Comparison of ENCODE assay signal across 1 cellular context in genomic region chr17:930258-930657, GRCh38.
A peak's percentile ranks its signal among the peaks of the same experiment; 100 is the strongest.
TF ChIP-seq lines count a peak whose summit lies in the region.

No MANE protein-coding gene starts in this region.

TF ChIP-seq in HepG2, 621 proteins besides CTCF, POLR2A, EP300 and RAD21 (continued from another document and continues in another):
- TF ChIP-seq ZNF318 (CRISPR knock-in tag; IDR thresholded peaks at IDR 0.05), result 0 out of 2 replicates have a peak, but pooled peaks have one; percentile 25
- TF ChIP-seq HNRNPH1 (optimal IDR thresholded peaks at IDR 0.05; ENCODE audit: low read depth, low read length), result no peak
- no peak for TF ChIP-seq NRL (CRISPR knock-in tag; IDR thresholded peaks at IDR 0.05; ENCODE audit: borderline replicate concordance)
- TF ChIP-seq ZBTB3 (CRISPR knock-in tag; IDR thresholded peaks at IDR 0.05; ENCODE audit: borderline replicate concordance, low read depth), result peak; percentile 43; the same call in 1 of the 2 replicates
- TF ChIP-seq, protein P1, sequence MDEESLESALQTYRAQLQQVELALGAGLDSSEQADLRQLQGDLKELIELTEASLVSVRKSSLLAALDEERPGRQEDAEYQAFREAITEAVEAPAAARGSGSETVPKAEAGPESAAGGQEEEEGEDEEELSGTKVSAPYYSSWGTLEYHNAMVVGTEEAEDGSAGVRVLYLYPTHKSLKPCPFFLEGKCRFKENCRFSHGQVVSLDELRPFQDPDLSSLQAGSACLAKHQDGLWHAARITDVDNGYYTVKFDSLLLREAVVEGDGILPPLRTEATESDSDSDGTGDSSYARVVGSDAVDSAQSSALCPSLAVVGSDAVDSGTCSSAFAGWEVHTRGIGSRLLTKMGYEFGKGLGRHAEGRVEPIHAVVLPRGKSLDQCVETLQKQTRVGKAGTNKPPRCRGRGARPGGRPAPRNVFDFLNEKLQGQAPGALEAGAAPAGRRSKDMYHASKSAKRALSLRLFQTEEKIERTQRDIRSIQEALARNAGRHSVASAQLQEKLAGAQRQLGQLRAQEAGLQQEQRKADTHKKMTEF (CRISPR knock-in tag; IDR thresholded peaks at IDR 0.05), result peak; percentile 98
- TF ChIP-seq HNF4G (IDR thresholded peaks at IDR 0.05; ENCODE audit: borderline replicate concordance, low read depth, low read length), result peak; percentile 46; the same call in 1 of the 2 replicates
- TF ChIP-seq HNF4G (CRISPR knock-in tag; IDR thresholded peaks at IDR 0.05; ENCODE audit: borderline replicate concordance, low read depth), result no peak
- peak; percentile 62; the same call in 1 of the 3 replicates for TF ChIP-seq MXI1 (IDR thresholded peaks at IDR 0.05; ENCODE audit: borderline replicate concordance, low read depth, low read length)
- TF ChIP-seq ZNF577 (CRISPR knock-in tag; IDR thresholded peaks at IDR 0.05; ENCODE audit: borderline replicate concordance, low read depth), result no peak
- TF ChIP-seq ZNF24 (IDR thresholded peaks at IDR 0.05), result peak; percentile 58; the same call in 1 of the 2 replicates
- TF ChIP-seq JUND (CRISPR knock-in tag; IDR thresholded peaks at IDR 0.05), result peak; percentile 75; the same call in 1 of the 2 replicates
- TF ChIP-seq POLR2AphosphoS5 (IDR thresholded peaks at IDR 0.05; ENCODE audit: low read depth, low read length), result no peak
- no peak for TF ChIP-seq ZNF275 (CRISPR knock-in tag; IDR thresholded peaks at IDR 0.05; ENCODE audit: borderline replicate concordance)
- no peak for TF ChIP-seq ZNF784 (CRISPR knock-in tag; IDR thresholded peaks at IDR 0.05; ENCODE audit: borderline replicate concordance)
- no peak for TF ChIP-seq ZMAT5 (CRISPR knock-in tag; IDR thresholded peaks at IDR 0.05; ENCODE audit: borderline replicate concordance, low read depth)
- peak; percentile 83 for TF ChIP-seq MIER2 (CRISPR knock-in tag; IDR thresholded peaks at IDR 0.05)
- TF ChIP-seq ZNF335 (CRISPR knock-in tag; IDR thresholded peaks at IDR 0.05), result peak; percentile 83; the same call in 1 of the 2 replicates
- peak; percentile 100 for TF ChIP-seq SOX6 (IDR thresholded peaks at IDR 0.05)
- peak; percentile 100 for TF ChIP-seq SOX6 (CRISPR knock-in tag; IDR thresholded peaks at IDR 0.05)
- no peak for TF ChIP-seq ZNF547 (CRISPR knock-in tag; IDR thresholded peaks at IDR 0.05)
- no peak for TF ChIP-seq ZNF337 (CRISPR knock-in tag; IDR thresholded peaks at IDR 0.05; ENCODE audit: borderline replicate concordance, low read depth)
- TF ChIP-seq, protein P2, sequence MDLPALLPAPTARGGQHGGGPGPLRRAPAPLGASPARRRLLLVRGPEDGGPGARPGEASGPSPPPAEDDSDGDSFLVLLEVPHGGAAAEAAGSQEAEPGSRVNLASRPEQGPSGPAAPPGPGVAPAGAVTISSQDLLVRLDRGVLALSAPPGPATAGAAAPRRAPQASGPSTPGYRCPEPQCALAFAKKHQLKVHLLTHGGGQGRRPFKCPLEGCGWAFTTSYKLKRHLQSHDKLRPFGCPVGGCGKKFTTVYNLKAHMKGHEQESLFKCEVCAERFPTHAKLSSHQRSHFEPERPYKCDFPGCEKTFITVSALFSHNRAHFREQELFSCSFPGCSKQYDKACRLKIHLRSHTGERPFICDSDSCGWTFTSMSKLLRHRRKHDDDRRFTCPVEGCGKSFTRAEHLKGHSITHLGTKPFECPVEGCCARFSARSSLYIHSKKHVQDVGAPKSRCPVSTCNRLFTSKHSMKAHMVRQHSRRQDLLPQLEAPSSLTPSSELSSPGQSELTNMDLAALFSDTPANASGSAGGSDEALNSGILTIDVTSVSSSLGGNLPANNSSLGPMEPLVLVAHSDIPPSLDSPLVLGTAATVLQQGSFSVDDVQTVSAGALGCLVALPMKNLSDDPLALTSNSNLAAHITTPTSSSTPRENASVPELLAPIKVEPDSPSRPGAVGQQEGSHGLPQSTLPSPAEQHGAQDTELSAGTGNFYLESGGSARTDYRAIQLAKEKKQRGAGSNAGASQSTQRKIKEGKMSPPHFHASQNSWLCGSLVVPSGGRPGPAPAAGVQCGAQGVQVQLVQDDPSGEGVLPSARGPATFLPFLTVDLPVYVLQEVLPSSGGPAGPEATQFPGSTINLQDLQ (CRISPR knock-in tag; IDR thresholded peaks at IDR 0.05), result no peak
- TF ChIP-seq PITX1 (CRISPR knock-in tag; IDR thresholded peaks at IDR 0.05), result peak; percentile 93
- no peak for TF ChIP-seq ZNF709 (CRISPR knock-in tag; IDR thresholded peaks at IDR 0.05)
- TF ChIP-seq ZNF382 (CRISPR knock-in tag; IDR thresholded peaks at IDR 0.05; ENCODE audit: borderline replicate concordance), result no peak
- peak; percentile 86 for TF ChIP-seq THAP11 (CRISPR knock-in tag; IDR thresholded peaks at IDR 0.05)
- no peak for TF ChIP-seq MTA3 (CRISPR knock-in tag; IDR thresholded peaks at IDR 0.05)
- no peak for TF ChIP-seq GTF2F1 (IDR thresholded peaks at IDR 0.05; ENCODE audit: low read length)
- no peak for TF ChIP-seq IKZF1 (IDR thresholded peaks at IDR 0.05)
- peak; percentile 84 for TF ChIP-seq HMGXB3 (CRISPR knock-in tag; IDR thresholded peaks at IDR 0.05; ENCODE audit: borderline replicate concordance)
- TF ChIP-seq SYNCRIP (IDR thresholded peaks at IDR 0.05; ENCODE audit: insufficient read depth, low read depth, low read length), result no peak
- peak; percentile 97 for TF ChIP-seq ZNF503 (CRISPR knock-in tag; IDR thresholded peaks at IDR 0.05)
- TF ChIP-seq, protein P3, sequence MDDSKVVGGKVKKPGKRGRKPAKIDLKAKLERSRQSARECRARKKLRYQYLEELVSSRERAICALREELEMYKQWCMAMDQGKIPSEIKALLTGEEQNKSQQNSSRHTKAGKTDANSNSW (CRISPR knock-in tag; IDR thresholded peaks at IDR 0.05; ENCODE audit: borderline replicate concordance), result no peak
- TF ChIP-seq, protein P4, sequence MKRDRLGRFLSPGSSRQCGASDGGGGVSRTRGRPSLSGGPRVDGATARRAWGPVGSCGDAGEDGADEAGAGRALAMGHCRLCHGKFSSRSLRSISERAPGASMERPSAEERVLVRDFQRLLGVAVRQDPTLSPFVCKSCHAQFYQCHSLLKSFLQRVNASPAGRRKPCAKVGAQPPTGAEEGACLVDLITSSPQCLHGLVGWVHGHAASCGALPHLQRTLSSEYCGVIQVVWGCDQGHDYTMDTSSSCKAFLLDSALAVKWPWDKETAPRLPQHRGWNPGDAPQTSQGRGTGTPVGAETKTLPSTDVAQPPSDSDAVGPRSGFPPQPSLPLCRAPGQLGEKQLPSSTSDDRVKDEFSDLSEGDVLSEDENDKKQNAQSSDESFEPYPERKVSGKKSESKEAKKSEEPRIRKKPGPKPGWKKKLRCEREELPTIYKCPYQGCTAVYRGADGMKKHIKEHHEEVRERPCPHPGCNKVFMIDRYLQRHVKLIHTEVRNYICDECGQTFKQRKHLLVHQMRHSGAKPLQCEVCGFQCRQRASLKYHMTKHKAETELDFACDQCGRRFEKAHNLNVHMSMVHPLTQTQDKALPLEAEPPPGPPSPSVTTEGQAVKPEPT (CRISPR knock-in tag; IDR thresholded peaks at IDR 0.05; ENCODE audit: low read depth), result no peak
